Comparison of ENCODE assay signal across 24 cellular contexts in genomic region chr15:86850939-86851338, GRCh38.
"Had no signal": no experiment of that assay in that cellular context is flagged by ENCODE, and none has a peak within 500 bp of the region (broad histone marks: within the 10 kb centered on the region; RNA-seq: fewer than 3 reads in every experiment).

No MANE protein-coding gene starts in this region.

- ATAC-seq: effector memory CD8-positive, alpha-beta T cell; esophagus mucosa; foreskin keratinocyte; gastrocnemius medialis; gastroesophageal sphincter had no signal

- H3K27ac ChIP-seq: colonic mucosa, coronary artery, dorsolateral prefrontal cortex, epithelial cell of prostate, esophagus muscularis mucosa, esophagus squamous epithelium, foreskin keratinocyte, gastrocnemius medialis, gastroesophageal sphincter had no signal

- H3K27me3 ChIP-seq: colonic mucosa, dorsolateral prefrontal cortex, esophagus muscularis mucosa, esophagus squamous epithelium, foreskin keratinocyte, gastrocnemius medialis, gastroesophageal sphincter, heart left ventricle, heart right ventricle had no signal

- H3K4me3 ChIP-seq: colonic mucosa, coronary artery, dorsolateral prefrontal cortex, esophagus muscularis mucosa, esophagus squamous epithelium, gastrocnemius medialis, gastroesophageal sphincter, heart left ventricle, heart right ventricle had no signal

- H3K9me3 ChIP-seq: colonic mucosa, esophagus squamous epithelium, gastrocnemius medialis, gastroesophageal sphincter had no signal

- H3K4me1 ChIP-seq: colonic mucosa, esophagus squamous epithelium had no signal

- DNase-seq: colonic mucosa; cortex of kidney; dermis blood vessel endothelial cell; dorsolateral prefrontal cortex; effector CD4-positive, alpha-beta T cell; effector CD8-positive, alpha-beta T cell; effector memory CD4-positive, alpha-beta T cell; effector memory CD8-positive, alpha-beta T cell; endodermal cell; erythroblast; esophagus squamous epithelium; foreskin fibroblast; foreskin keratinocyte; foreskin melanocyte; gastrocnemius medialis; glutamatergic neuron; head of caudate nucleus; heart left ventricle; heart right ventricle had no signal

- H3K36me3 ChIP-seq: colonic mucosa, esophagus muscularis mucosa, esophagus squamous epithelium, gastrocnemius medialis, gastroesophageal sphincter, heart left ventricle, heart right ventricle had no signal
